Comparison of ENCODE assay signal across 8 cellular contexts in genomic region chr9:115013998-115014397, GRCh38.
DNase-seq lines count a peak whose midpoint lies in the region; ATAC-seq and TF ChIP-seq lines count a peak whose summit lies in the region.

No MANE protein-coding gene starts in this region.

- no peaks in the 10 kb centered on the region for H3F3A ChIP-seq in neural cell (ENCODE audit: insufficient read depth, low read length, poor library complexity, severe bottlenecking)

- TF ChIP-seq CTCF in Peyer's patch (IDR thresholded peaks at IDR 0.05) (peak; percentile 83 to 90 (median 87)), fibroblast of mammary gland (conservative IDR thresholded peaks at IDR 0.05; ENCODE audit: control insufficient read depth, insufficient read depth, low read depth, low read length) (peak; percentile 92), neural cell (IDR thresholded peaks at IDR 0.05; ENCODE audit: poor library complexity, severe bottlenecking) (peak; percentile 92)

- H3K4me1 ChIP-seq in Karpas-422 (ENCODE audit: low read length) (peaks cover 15% of the 10 kb centered on the region), Peyer's patch (no peaks in the 10 kb centered on the region)

- peak; percentile 70 for ATAC-seq in GM19023 (IDR thresholded peaks at IDR 0.05; ENCODE audit: unreplicated experiment)
- ATAC-seq in activated T-cell treated with anti-CD3 and anti-CD28 coated beads, Interleukin-2, amount 50 U/mL, for 4 hours: peak; percentile 86 to 87
- ATAC-seq in stimulated activated naive CD8-positive, alpha-beta T cell treated with anti-CD3 and anti-CD28 coated beads, Interleukin-15, Interleukin-2, amounts not matched to agents 100 U/mL and 50 U/mL, for 24 hours: peak; percentile 64

- H3K9me3 ChIP-seq in Karpas-422 (ENCODE audit: low read length) (no peaks in the 10 kb centered on the region), Peyer's patch (no peaks in the 10 kb centered on the region), neural cell (ENCODE audit: low read length) (no peaks in the 10 kb centered on the region)

- H3K27ac ChIP-seq in Karpas-422 (ENCODE audit: low read length) (no peak overlapping the region), Peyer's patch (no peak overlapping the region), neural cell (ENCODE audit: low read length) (no peak overlapping the region)

- H3K36me3 Mint-ChIP-seq in activated T-cell treated with anti-CD3 and anti-CD28 coated beads, Interleukin-2, amount 50 U/mL, for 4 hours (ENCODE audit: insufficient read depth): no peaks in the 10 kb centered on the region

- H3K9ac ChIP-seq in Karpas-422 (ENCODE audit: low read length) (no peak overlapping the region), neural cell (ENCODE audit: low read length) (no peak overlapping the region)

- no peak for TF ChIP-seq POLR2A in Peyer's patch (IDR thresholded peaks at IDR 0.05)

- H3K9me2 ChIP-seq in Karpas-422 (replicated peaks; ENCODE audit: insufficient read depth, low read length): no peaks in the 10 kb centered on the region
- H3K9me2 ChIP-seq in neural cell (ENCODE audit: insufficient read depth, low read length): no peaks in the 10 kb centered on the region

- H3K27me3 Mint-ChIP-seq in activated T-cell treated with anti-CD3 and anti-CD28 coated beads, Interleukin-2, amount 50 U/mL, for 4 hours (ENCODE audit: low read depth): no peaks in the 10 kb centered on the region

- TF ChIP-seq EP300 in neural cell (conservative IDR thresholded peaks at IDR 0.05; ENCODE audit: poor library complexity, severe bottlenecking): no peak

- peaks cover 35% of the 10 kb centered on the region for H3K4me1 Mint-ChIP-seq in activated T-cell treated with anti-CD3 and anti-CD28 coated beads, Interleukin-2, amount 50 U/mL, for 4 hours (ENCODE audit: low read depth)

- H4K20me1 ChIP-seq in Karpas-422 (ENCODE audit: insufficient read depth, low read depth, low read length): no peaks in the 10 kb centered on the region
- H4K20me1 ChIP-seq in neural cell (ENCODE audit: insufficient read depth): no peaks in the 10 kb centered on the region

- no peak overlapping the region for H3K4me3 ChIP-seq in Karpas-422 (ENCODE audit: low read length)
- no peak overlapping the region for H3K4me3 ChIP-seq in Peyer's patch
- no peak overlapping the region for H3K4me3 ChIP-seq in fibroblast of mammary gland (ENCODE audit: control insufficient read depth, low read depth, low read length)
- H3K4me3 ChIP-seq in neural cell (ENCODE audit: low read length): no peak overlapping the region

- H3K36me3 ChIP-seq in Karpas-422 (ENCODE audit: insufficient read depth, low read length): no peaks in the 10 kb centered on the region
- H3K36me3 ChIP-seq in Peyer's patch: no peaks in the 10 kb centered on the region
- H3K36me3 ChIP-seq in neural cell (ENCODE audit: insufficient read depth, low read length): no peaks in the 10 kb centered on the region

- H3K79me2 ChIP-seq in Karpas-422 (ENCODE audit: low read length) (no peaks in the 10 kb centered on the region), neural cell (replicated peaks; ENCODE audit: insufficient read depth, low read length) (no peaks in the 10 kb centered on the region)

- H3K9me3 Mint-ChIP-seq in activated T-cell treated with anti-CD3 and anti-CD28 coated beads, Interleukin-2, amount 50 U/mL, for 4 hours: no peaks in the 10 kb centered on the region

- H3K4me3 Mint-ChIP-seq in activated T-cell treated with anti-CD3 and anti-CD28 coated beads, Interleukin-2, amount 50 U/mL, for 4 hours: peak overlapping the region; percentile 1

- DNase-seq in AG08395 (ENCODE audit: low spot score): peak; percentile 85
- peak; percentile 88 for DNase-seq in Karpas-422
- peak; percentile 58 to 84 (median 64) for DNase-seq in Peyer's patch
- DNase-seq in activated T-cell treated with anti-CD3 and anti-CD28 coated beads, Interleukin-2, amount 50 U/mL, for 4 hours: peak; percentile 78
- peak; percentile 84 for DNase-seq in fibroblast of mammary gland (ENCODE audit: low read depth)
- DNase-seq in stimulated activated naive CD8-positive, alpha-beta T cell treated with anti-CD3 and anti-CD28 coated beads, Interleukin-15, Interleukin-2, amounts not matched to agents 100 U/mL and 50 U/mL, for 24 hours: peak; percentile 82

- peak; percentile 96 for TF ChIP-seq RAD21 in neural cell (conservative IDR thresholded peaks at IDR 0.05)

- H3K4me2 ChIP-seq in Karpas-422 (ENCODE audit: low read depth, low read length, poor library complexity, severe bottlenecking) (peak overlapping the region; percentile 16), neural cell (ENCODE audit: low read length) (no peak overlapping the region)

- H2AFZ ChIP-seq in Karpas-422 (ENCODE audit: low read length) (no peak overlapping the region), neural cell (ENCODE audit: low read depth, low read length) (no peak overlapping the region)

- H3K27me3 ChIP-seq in Karpas-422 (ENCODE audit: low read length) (no peaks in the 10 kb centered on the region), Peyer's patch (no peaks in the 10 kb centered on the region), neural cell (ENCODE audit: insufficient read depth, low read depth, low read length) (no peaks in the 10 kb centered on the region)

TF ChIP-seq in neural cell, 6 proteins besides CTCF, POLR2A, EP300 and RAD21:
- TF ChIP-seq, protein P1, sequence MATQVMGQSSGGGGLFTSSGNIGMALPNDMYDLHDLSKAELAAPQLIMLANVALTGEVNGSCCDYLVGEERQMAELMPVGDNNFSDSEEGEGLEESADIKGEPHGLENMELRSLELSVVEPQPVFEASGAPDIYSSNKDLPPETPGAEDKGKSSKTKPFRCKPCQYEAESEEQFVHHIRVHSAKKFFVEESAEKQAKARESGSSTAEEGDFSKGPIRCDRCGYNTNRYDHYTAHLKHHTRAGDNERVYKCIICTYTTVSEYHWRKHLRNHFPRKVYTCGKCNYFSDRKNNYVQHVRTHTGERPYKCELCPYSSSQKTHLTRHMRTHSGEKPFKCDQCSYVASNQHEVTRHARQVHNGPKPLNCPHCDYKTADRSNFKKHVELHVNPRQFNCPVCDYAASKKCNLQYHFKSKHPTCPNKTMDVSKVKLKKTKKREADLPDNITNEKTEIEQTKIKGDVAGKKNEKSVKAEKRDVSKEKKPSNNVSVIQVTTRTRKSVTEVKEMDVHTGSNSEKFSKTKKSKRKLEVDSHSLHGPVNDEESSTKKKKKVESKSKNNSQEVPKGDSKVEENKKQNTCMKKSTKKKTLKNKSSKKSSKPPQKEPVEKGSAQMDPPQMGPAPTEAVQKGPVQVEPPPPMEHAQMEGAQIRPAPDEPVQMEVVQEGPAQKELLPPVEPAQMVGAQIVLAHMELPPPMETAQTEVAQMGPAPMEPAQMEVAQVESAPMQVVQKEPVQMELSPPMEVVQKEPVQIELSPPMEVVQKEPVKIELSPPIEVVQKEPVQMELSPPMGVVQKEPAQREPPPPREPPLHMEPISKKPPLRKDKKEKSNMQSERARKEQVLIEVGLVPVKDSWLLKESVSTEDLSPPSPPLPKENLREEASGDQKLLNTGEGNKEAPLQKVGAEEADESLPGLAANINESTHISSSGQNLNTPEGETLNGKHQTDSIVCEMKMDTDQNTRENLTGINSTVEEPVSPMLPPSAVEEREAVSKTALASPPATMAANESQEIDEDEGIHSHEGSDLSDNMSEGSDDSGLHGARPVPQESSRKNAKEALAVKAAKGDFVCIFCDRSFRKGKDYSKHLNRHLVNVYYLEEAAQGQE (IDR thresholded peaks at IDR 0.05; ENCODE audit: borderline replicate concordance): no peak
- peak; percentile 97 for TF ChIP-seq SMC3 (conservative IDR thresholded peaks at IDR 0.05; ENCODE audit: poor library complexity)
